ENCODE assay signal across 1 cellular context in genomic region chr13:35995136-35995535, GRCh38.
TF ChIP-seq lines count a peak whose summit lies in the region.

No MANE protein-coding gene starts in this region.

TF ChIP-seq in GM23338, 12 proteins besides CTCF, POLR2A, EP300 and RAD21:
- TF ChIP-seq JUNB (IDR thresholded peaks at IDR 0.05; ENCODE audit: unreplicated experiment) (no peak), POLR2AphosphoS5 (IDR thresholded peaks at IDR 0.05; ENCODE audit: low read depth) (no peak), EZH2 (IDR thresholded peaks at IDR 0.05; ENCODE audit: low read depth, unreplicated experiment) (no peak), ZNF114 (CRISPR knock-in tag; IDR thresholded peaks at IDR 0.05) (no peak), ZNF331 (CRISPR knock-in tag; IDR thresholded peaks at IDR 0.05; ENCODE audit: low read depth) (no peak), REST (IDR thresholded peaks at IDR 0.05; ENCODE audit: unreplicated experiment) (no peak), EZH2phosphoT487 (IDR thresholded peaks at IDR 0.05; ENCODE audit: unreplicated experiment) (no peak), CREB1 (CRISPR knock-in tag; IDR thresholded peaks at IDR 0.05; ENCODE audit: low read depth) (no peak), ETS1 (IDR thresholded peaks at IDR 0.05) (no peak), STAT1 (IDR thresholded peaks at IDR 0.05; ENCODE audit: unreplicated experiment) (no peak)
- TF ChIP-seq, protein P1, sequence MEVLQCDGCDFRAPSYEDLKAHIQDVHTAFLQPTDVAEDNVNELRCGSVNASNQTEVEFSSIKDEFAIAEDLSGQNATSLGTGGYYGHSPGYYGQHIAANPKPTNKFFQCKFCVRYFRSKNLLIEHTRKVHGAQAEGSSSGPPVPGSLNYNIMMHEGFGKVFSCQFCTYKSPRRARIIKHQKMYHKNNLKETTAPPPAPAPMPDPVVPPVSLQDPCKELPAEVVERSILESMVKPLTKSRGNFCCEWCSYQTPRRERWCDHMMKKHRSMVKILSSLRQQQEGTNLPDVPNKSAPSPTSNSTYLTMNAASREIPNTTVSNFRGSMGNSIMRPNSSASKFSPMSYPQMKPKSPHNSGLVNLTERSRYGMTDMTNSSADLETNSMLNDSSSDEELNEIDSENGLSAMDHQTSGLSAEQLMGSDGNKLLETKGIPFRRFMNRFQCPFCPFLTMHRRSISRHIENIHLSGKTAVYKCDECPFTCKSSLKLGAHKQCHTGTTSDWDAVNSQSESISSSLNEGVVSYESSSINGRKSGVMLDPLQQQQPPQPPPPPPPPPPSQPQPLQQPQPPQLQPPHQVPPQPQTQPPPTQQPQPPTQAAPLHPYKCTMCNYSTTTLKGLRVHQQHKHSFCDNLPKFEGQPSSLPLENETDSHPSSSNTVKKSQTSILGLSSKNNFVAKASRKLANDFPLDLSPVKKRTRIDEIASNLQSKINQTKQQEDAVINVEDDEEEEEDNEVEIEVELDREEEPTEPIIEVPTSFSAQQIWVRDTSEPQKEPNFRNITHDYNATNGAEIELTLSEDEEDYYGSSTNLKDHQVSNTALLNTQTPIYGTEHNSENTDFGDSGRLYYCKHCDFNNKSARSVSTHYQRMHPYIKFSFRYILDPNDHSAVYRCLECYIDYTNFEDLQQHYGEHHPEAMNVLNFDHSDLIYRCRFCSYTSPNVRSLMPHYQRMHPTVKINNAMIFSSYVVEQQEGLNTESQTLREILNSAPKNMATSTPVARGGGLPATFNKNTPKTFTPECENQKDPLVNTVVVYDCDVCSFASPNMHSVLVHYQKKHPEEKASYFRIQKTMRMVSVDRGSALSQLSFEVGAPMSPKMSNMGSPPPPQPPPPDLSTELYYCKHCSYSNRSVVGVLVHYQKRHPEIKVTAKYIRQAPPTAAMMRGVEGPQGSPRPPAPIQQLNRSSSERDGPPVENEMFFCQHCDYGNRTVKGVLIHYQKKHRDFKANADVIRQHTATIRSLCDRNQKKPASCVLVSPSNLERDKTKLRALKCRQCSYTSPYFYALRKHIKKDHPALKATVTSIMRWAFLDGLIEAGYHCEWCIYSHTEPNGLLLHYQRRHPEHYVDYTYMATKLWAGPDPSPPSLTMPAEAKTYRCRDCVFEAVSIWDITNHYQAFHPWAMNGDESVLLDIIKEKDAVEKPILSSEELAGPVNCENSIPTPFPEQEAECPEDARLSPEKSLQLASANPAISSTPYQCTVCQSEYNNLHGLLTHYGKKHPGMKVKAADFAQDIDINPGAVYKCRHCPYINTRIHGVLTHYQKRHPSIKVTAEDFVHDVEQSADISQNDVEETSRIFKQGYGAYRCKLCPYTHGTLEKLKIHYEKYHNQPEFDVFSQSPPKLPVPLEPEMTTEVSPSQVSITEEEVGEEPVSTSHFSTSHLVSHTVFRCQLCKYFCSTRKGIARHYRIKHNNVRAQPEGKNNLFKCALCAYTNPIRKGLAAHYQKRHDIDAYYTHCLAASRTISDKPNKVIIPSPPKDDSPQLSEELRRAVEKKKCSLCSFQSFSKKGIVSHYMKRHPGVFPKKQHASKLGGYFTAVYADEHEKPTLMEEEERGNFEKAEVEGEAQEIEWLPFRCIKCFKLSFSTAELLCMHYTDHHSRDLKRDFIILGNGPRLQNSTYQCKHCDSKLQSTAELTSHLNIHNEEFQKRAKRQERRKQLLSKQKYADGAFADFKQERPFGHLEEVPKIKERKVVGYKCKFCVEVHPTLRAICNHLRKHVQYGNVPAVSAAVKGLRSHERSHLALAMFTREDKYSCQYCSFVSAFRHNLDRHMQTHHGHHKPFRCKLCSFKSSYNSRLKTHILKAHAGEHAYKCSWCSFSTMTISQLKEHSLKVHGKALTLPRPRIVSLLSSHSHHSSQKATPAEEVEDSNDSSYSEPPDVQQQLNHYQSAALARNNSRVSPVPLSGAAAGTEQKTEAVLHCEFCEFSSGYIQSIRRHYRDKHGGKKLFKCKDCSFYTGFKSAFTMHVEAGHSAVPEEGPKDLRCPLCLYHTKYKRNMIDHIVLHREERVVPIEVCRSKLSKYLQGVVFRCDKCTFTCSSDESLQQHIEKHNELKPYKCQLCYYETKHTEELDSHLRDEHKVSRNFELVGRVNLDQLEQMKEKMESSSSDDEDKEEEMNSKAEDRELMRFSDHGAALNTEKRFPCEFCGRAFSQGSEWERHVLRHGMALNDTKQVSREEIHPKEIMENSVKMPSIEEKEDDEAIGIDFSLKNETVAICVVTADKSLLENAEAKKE (CRISPR knock-in tag; IDR thresholded peaks at IDR 0.05) = no peak
TF ChIP-seq in GM23338: peak in this region for 0.
